ENCODE assay signal across 21 cellular contexts in genomic region chr1:1623631-1624442, GRCh38. TPM values are rescaled to one million over a fixed set of nuclear protein-coding genes. Genes with fewer than 3 reads are reported as not detected.
DNase-seq lines count a peak whose midpoint lies in the region; ATAC-seq and TF ChIP-seq lines count a peak whose summit lies in the region.
"Had no signal": no experiment of that assay in that cellular context is flagged by ENCODE, and none has a peak within 500 bp of the region (broad histone marks: within the 10 kb centered on the region; RNA-seq: fewer than 3 reads in every experiment).

No MANE protein-coding gene starts in this region.

- H3K27me3 ChIP-seq in cardiac muscle cell: peaks cover under 1% of the 10 kb centered on the region
- no peaks in the 10 kb centered on the region for H3K27me3 ChIP-seq in right atrium auricular region
- H3K27me3 ChIP-seq in mesenchymal stem cell (ENCODE audit: control insufficient read depth in 1 of 2, insufficient read depth in 1 of 2, low read length in 2 of 2): no peaks in the 10 kb centered on the region
- no peaks in the 10 kb centered on the region for H3K27me3 ChIP-seq in aorta (ENCODE audit: control insufficient read depth in 1 of 2, insufficient read depth in 2 of 2, low read length in 1 of 2)
- H3K27me3 ChIP-seq: BLaER1 had no signal

- no peak overlapping the region for H2BK12ac ChIP-seq in mesenchymal stem cell (ENCODE audit: low read length in 2 of 2)

- H3K4me3 ChIP-seq in cardiac muscle cell (no peak overlapping the region), right atrium auricular region (no peak overlapping the region), mesenchymal stem cell (ENCODE audit: insufficient read depth in 1 of 2, low read depth in 1 of 2, low read length in 2 of 2) (no peak overlapping the region), aorta (ENCODE audit: low read length in 2 of 2) (no peak overlapping the region)
- H3K4me3 ChIP-seq: A549, BLaER1, GM12878, HAP-1 had no signal

- WGBS in mesenchymal stem cell: 92% methylated on average over 46 of the region's 51 CpGs
- 92 to 93% methylated on average over 51 of the region's 51 CpGs for WGBS in aorta, 2 donors

- no peak overlapping the region for H2BK120ac ChIP-seq in mesenchymal stem cell (ENCODE audit: low read depth, low read length)

- no peak for TF ChIP-seq CTCF in cardiac muscle cell (IDR thresholded peaks at IDR 0.05; ENCODE audit: low read depth, low read length)
- TF ChIP-seq CTCF in right atrium auricular region (IDR thresholded peaks at IDR 0.05): no peak

- no peak overlapping the region for H3K9ac ChIP-seq in mesenchymal stem cell (ENCODE audit: low read length)
- H3K9ac ChIP-seq: BLaER1 had no signal

- H3K9me3 ChIP-seq in cardiac muscle cell (ENCODE audit: low read depth) (no peaks in the 10 kb centered on the region), right atrium auricular region (no peaks in the 10 kb centered on the region), mesenchymal stem cell (ENCODE audit: control insufficient read depth, low read length) (no peaks in the 10 kb centered on the region), aorta (ENCODE audit: control insufficient read depth, low read length) (no peaks in the 10 kb centered on the region)
- H3K9me3 ChIP-seq: A549, BLaER1, HAP-1 had no signal

- no peak overlapping the region for H4K8ac ChIP-seq in mesenchymal stem cell (ENCODE audit: low read length)

- no peak overlapping the region for H3K23ac ChIP-seq in mesenchymal stem cell (ENCODE audit: low read length in 2 of 2)

- H3K4ac ChIP-seq in mesenchymal stem cell (ENCODE audit: low read depth in 1 of 2, low read length in 2 of 2): no peak overlapping the region

- no peak overlapping the region for H2AK5ac ChIP-seq in mesenchymal stem cell (ENCODE audit: low read length, severe bottlenecking)

- H2BK15ac ChIP-seq in mesenchymal stem cell (ENCODE audit: low read depth, poor library complexity, severe bottlenecking): no peak overlapping the region

- no peak overlapping the region for H2AFZ ChIP-seq in mesenchymal stem cell (ENCODE audit: low read depth, low read length)

- H3K79me1 ChIP-seq in mesenchymal stem cell (replicated peaks; ENCODE audit: low read length, poor library complexity, severe bottlenecking): peaks cover 31% of the 10 kb centered on the region

- H3K27ac ChIP-seq in cardiac muscle cell (peak overlapping the region; percentile 48), right atrium auricular region (no peak overlapping the region), mesenchymal stem cell (ENCODE audit: low read length, poor library complexity, severe bottlenecking) (no peak overlapping the region), aorta (ENCODE audit: low read depth in 1 of 2, low read length in 2 of 2) (no peak overlapping the region)
- H3K27ac ChIP-seq: A549, BLaER1 had no signal

- no peak overlapping the region for H2BK5ac ChIP-seq in mesenchymal stem cell (ENCODE audit: low read depth, low read length, poor library complexity, severe bottlenecking)

- H3K36me3 ChIP-seq in cardiac muscle cell: peaks cover 8% of the 10 kb centered on the region
- peaks cover 13% of the 10 kb centered on the region for H3K36me3 ChIP-seq in right atrium auricular region
- H3K36me3 ChIP-seq in mesenchymal stem cell (ENCODE audit: control insufficient read depth in 1 of 2, insufficient read depth in 2 of 2, low read depth in 1 of 2, low read length in 2 of 2): peaks cover 6 to 93% of the 10 kb centered on the region in 2 experiments
- H3K36me3 ChIP-seq in aorta (ENCODE audit: control insufficient read depth in 1 of 2, insufficient read depth in 2 of 2, low read length in 1 of 2): no peaks in the 10 kb centered on the region
- H3K36me3 ChIP-seq: HAP-1 had no signal

- DNase-seq in cardiac muscle cell (ENCODE audit: low read depth in 1 of 2, low spot score in 1 of 2) (no peak), right atrium auricular region (ENCODE audit: low spot score) (no peak), cardiac septum (ENCODE audit: low spot score) (peak; percentile 74), mesenchymal stem cell (no peak), aorta (peak; percentile 44 to 73), hypothalamus (lab: John Stamatoyannopoulos, UW) (no peak)
- DNase-seq: DMS153, GF-D8, NCI-H1417, NCI-H187 treated with DMSO at 0.1 percent for 48 hours, NCI-H226, NCI-H524 treated with DMSO at 0.1 percent for 48 hours, PC-3 had no signal

- no peak for ATAC-seq in aorta (ENCODE audit: low FRiP score)
- ATAC-seq in HG03354 (IDR thresholded peaks at IDR 0.05; ENCODE audit: poor library complexity, severe bottlenecking, unreplicated experiment): no peak
- no peak for ATAC-seq in HG02623 (IDR thresholded peaks at IDR 0.05; ENCODE audit: unreplicated experiment)
- ATAC-seq: A549, GM12878, PC-3 had no signal

- intact Hi-C loops in cardiac septum (cut with DNase I) (no loop called here), aorta (cut with DNase I) (no loop called here)

- H3K4me1 ChIP-seq in cardiac muscle cell (ENCODE audit: low read depth) (peaks cover 15% of the 10 kb centered on the region), right atrium auricular region (peaks cover 0 to 40% of the 10 kb centered on the region in 2 donors), mesenchymal stem cell (ENCODE audit: control insufficient read depth, insufficient read depth, low read depth, low read length) (peaks cover 23% of the 10 kb centered on the region), aorta (ENCODE audit: control insufficient read depth in 1 of 2, insufficient read depth in 2 of 2, low read length in 2 of 2) (no peaks in the 10 kb centered on the region)
- H3K4me1 ChIP-seq: A549, HAP-1 had no signal

- no peak overlapping the region for H3K18ac ChIP-seq in mesenchymal stem cell (ENCODE audit: low read depth in 1 of 2, low read length in 2 of 2)

- peak overlapping the region; percentile 52 for H4K91ac ChIP-seq in mesenchymal stem cell (ENCODE audit: low read length)

- H3K4me2 ChIP-seq in mesenchymal stem cell (ENCODE audit: low read length, poor library complexity, severe bottlenecking): no peak overlapping the region
- H3K4me2 ChIP-seq: A549, BLaER1 had no signal

- H3K14ac ChIP-seq in mesenchymal stem cell (ENCODE audit: low read length in 2 of 2): no peak overlapping the region

RNA-seq across cellular contexts. Expression of gene MMP23B, which starts 8.1 kb away (rescaled TPM):
- total RNA-seq in cardiac muscle cell (23.6 and 30.0 TPM in 2 replicates), right atrium auricular region (10 to 100 TPM; 17.5 to 26.9 TPM), cardiac septum (60.2 TPM), aorta (10 to 100 TPM; 15.5 to 74.5 TPM)
- polyA plus RNA-seq in cardiac muscle cell (11.3 and 14.1 TPM in 2 replicates), aorta (100 to 1,000 TPM in 1 of 2 donors, 10 to 100 TPM in 1; 41.2 to 120 TPM)
- polyA plus RNA-seq in mesenchymal stem cell (2013, experiment 1 of 2): 24.2 TPM
- 26.9 TPM for polyA plus RNA-seq in mesenchymal stem cell (2013, experiment 2 of 2)
- total RNA-seq: M059J, SK-MEL-5 had no signal

RNA-seq across cellular contexts. Expression of gene MIB2, which starts 8.5 kb away (rescaled TPM):
- total RNA-seq in cardiac muscle cell: 191 and 248 TPM in 2 replicates
- 160 and 168 TPM in 2 replicates for polyA plus RNA-seq in cardiac muscle cell
- total RNA-seq in right atrium auricular region: 10 to 100 TPM; 42.4 to 45.6 TPM
- 82.4 TPM for total RNA-seq in cardiac septum
- polyA plus RNA-seq in mesenchymal stem cell (2013, experiment 1 of 2): 33.5 TPM
- polyA plus RNA-seq in mesenchymal stem cell (2013, experiment 2 of 2): 35.8 TPM
- 10 to 100 TPM; 45.0 to 77.7 TPM for total RNA-seq in aorta
- 100 to 1,000 TPM in 1 of 2 donors, 10 to 100 TPM in 1; 20.4 to 220 TPM for polyA plus RNA-seq in aorta

RNA-seq across cellular contexts. Expression of gene FNDC10, which starts 23.9 kb away (rescaled TPM):
- total RNA-seq in cardiac muscle cell (30.9 and 46.5 TPM in 2 replicates), right atrium auricular region (1 to 10 TPM; 2.5 to 2.7 TPM), cardiac septum (1.7 TPM), aorta (1 to 10 TPM; 1.2 to 3.0 TPM)
- polyA plus RNA-seq in cardiac muscle cell (34.1 and 62.3 TPM in 2 replicates), aorta (under 1 TPM; 0.38 to 0.50 TPM)
- 7.2 TPM for polyA plus RNA-seq in mesenchymal stem cell (2013, experiment 1 of 2)
- 7.8 TPM for polyA plus RNA-seq in mesenchymal stem cell (2013, experiment 2 of 2)

RNA-seq across cellular contexts. Expression of gene CDK11B, which starts 35.0 kb away (rescaled TPM):
- 16.8 and 22.2 TPM in 2 replicates for total RNA-seq in cardiac muscle cell
- 16.6 and 17.9 TPM in 2 replicates for polyA plus RNA-seq in cardiac muscle cell
- total RNA-seq in right atrium auricular region: 10 to 100 TPM; 16.2 to 19.7 TPM
- 30.4 TPM for total RNA-seq in cardiac septum
- polyA plus RNA-seq in mesenchymal stem cell (2013, experiment 1 of 2): 28.9 TPM
- 28.6 TPM for polyA plus RNA-seq in mesenchymal stem cell (2013, experiment 2 of 2)
- total RNA-seq in aorta: 10 to 100 TPM; 25.2 to 27.0 TPM
- polyA plus RNA-seq in aorta: 10 to 100 TPM; 42.3 to 44.7 TPM

RNA-seq across cellular contexts. Expression of gene SSU72, which starts 49.2 kb away (rescaled TPM):
- 97.3 and 131 TPM in 2 replicates for total RNA-seq in cardiac muscle cell
- polyA plus RNA-seq in cardiac muscle cell: 172 and 202 TPM in 2 replicates
- 100 to 1,000 TPM in 1 of 2 donors, 10 to 100 TPM in 1; 98.3 to 121 TPM for total RNA-seq in right atrium auricular region
- total RNA-seq in cardiac septum: 90.7 TPM
- polyA plus RNA-seq in mesenchymal stem cell (2013, experiment 1 of 2): 139 TPM
- 138 TPM for polyA plus RNA-seq in mesenchymal stem cell (2013, experiment 2 of 2)
- total RNA-seq in aorta: 10 to 100 TPM; 67.7 to 71.5 TPM
- 10 to 100 TPM; 65.0 to 92.8 TPM for polyA plus RNA-seq in aorta

Comparison
In these comparisons a context has a peak if more than half of its experiments do, and no peak if none do; other contexts are left out.
1. DNase-seq: peak in cardiac septum (single experiment) and aorta (2 of 2); none in cardiac muscle cell (0 of 2), right atrium auricular region (single experiment), mesenchymal stem cell (single experiment) and hypothalamus (0 of 51).